8 cellular contexts compared by ENCODE assay signal in the genomic region with DNA sequence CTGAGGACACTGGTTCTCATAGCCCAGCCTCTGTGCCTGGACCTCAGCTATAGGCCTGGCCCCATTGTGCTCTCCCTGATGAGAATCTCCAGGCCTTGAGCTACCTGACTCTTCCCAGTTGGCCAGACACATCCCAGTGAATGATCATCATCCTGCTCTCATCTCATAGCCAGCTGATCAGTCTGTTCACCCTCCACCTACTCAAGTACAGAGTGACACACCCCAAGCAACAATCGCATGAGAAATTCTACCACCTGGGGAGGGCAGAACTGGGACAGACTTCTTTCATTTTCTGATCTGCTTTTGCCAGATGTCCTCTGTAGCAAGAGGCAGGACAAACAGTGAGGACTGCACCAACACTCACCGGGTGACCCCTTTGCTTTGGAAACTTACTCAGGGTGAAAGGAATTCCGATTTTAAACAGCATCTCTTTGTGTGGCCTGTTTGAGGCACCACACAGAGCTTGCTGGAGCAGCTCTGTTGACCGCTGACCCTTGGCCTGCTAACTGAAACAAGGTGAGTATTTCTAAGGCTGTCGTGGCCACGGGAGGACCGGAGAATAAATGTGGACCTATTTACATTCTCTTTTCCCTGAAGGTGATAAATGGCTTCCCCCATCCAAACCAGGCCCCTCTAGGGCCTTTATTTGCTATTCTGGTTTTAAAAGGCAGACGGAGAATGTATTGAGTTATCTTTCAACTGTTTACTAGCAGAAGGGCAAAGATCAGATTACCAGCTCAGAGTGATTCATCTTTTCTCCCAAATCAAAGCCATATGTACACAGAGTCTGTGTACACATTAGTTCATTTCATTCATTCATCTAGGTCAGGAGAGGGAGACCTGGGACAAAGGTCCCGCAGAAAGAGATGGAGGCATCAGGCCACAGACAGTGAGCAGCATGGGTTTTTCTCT.
DNase-seq lines count a peak whose midpoint lies in the region; ATAC-seq, FAIRE-seq and TF ChIP-seq lines count a peak whose summit lies in the region.

No MANE protein-coding gene starts in this region.

- CTCF ChIA-PET in CD8-positive, alpha-beta memory T cell (lab: Charles Lee) = no interaction called here

- in situ Hi-C loops in astrocyte of the spinal cord (cut with HindIII; ENCODE audit: low sequenced_read_pairs) = no loop called here

- H3K4me3 Mint-ChIP-seq in naive B cell = peak overlapping the region in 7 of 8 donors; percentile 12 to 71 (median 54)
- H3K4me3 Mint-ChIP-seq in CD8-positive, alpha-beta memory T cell = no peak overlapping the region

- peaks cover 22 to 35% (median 27%) of the 10 kb centered on the region in 3 donors for H3K4me1 Mint-ChIP-seq in naive B cell
- H3K4me1 Mint-ChIP-seq in CD8-positive, alpha-beta memory T cell = no peaks in the 10 kb centered on the region

- peak overlapping the region; percentile 65 to 95 (median 78) for H3K27ac Mint-ChIP-seq in naive B cell
- H3K27ac Mint-ChIP-seq in CD8-positive, alpha-beta memory T cell = peak overlapping the region in 1 of 8 donors; percentile 15

- H3K27ac ChIP-seq in CD8-positive, alpha-beta memory T cell (ENCODE audit: low read depth, low read length) = no peak overlapping the region

- H3K9me3 Mint-ChIP-seq in naive B cell = peaks cover 0 to 3% (median 0%) of the 10 kb centered on the region in 7 donors
- peaks cover 0 to 9% (median 0%) of the 10 kb centered on the region in 5 donors for H3K9me3 Mint-ChIP-seq in CD8-positive, alpha-beta memory T cell

- no peaks in the 10 kb centered on the region for H3K27me3 Mint-ChIP-seq in naive B cell
- H3K27me3 Mint-ChIP-seq in CD8-positive, alpha-beta memory T cell = peaks cover 0 to 7% of the 10 kb centered on the region in 2 donors

- no peak overlapping the region for H3K4me3 ChIP-seq in astrocyte of the spinal cord (ENCODE audit: low read depth, low read length)
- H3K4me3 ChIP-seq in CD8-positive, alpha-beta memory T cell (ENCODE audit: low read length) = no peak overlapping the region

- no peaks in the 10 kb centered on the region for H3K9me3 ChIP-seq in CD8-positive, alpha-beta memory T cell (ENCODE audit: low read length)

- DNase-seq in DMS 273 treated with DMSO at 0.1 percent for 48 hours (lab: John Stamatoyannopoulos, UW) (peak; percentile 91), NCI-H1092 treated with DMSO at 0.1 percent for 48 hours (lab: John Stamatoyannopoulos, UW) (peak; percentile 97), astrocyte of the spinal cord (ENCODE audit: low read depth, low spot score) (peak; percentile 89), naive B cell (peak; percentile 46), GM19239 (ENCODE audit: insufficient read length, low spot score) (no peak)
- DNase-seq in CD8-positive, alpha-beta memory T cell = no peak

- H3K36me3 ChIP-seq in CD8-positive, alpha-beta memory T cell (ENCODE audit: insufficient read depth, low read length) = no peaks in the 10 kb centered on the region

- no peak for FAIRE-seq in GM19239 (lab: Jason Lieb, UNC)

- H3K4me1 ChIP-seq in CD8-positive, alpha-beta memory T cell (ENCODE audit: insufficient read depth, low read length) = no peaks in the 10 kb centered on the region

- H3K27me3 ChIP-seq in CD8-positive, alpha-beta memory T cell (ENCODE audit: insufficient read depth, low read length, poor library complexity, severe bottlenecking) = no peaks in the 10 kb centered on the region

- POLR2A ChIA-PET in CD8-positive, alpha-beta memory T cell (lab: Charles Lee) = no interaction called here

- TF ChIP-seq CTCF in astrocyte of the spinal cord (IDR thresholded peaks at IDR 0.05; ENCODE audit: low read depth, low read length) = no peak

- H3K36me3 Mint-ChIP-seq in naive B cell = no peaks in the 10 kb centered on the region
- peaks cover 0 to 1% (median 0%) of the 10 kb centered on the region in 3 donors for H3K36me3 Mint-ChIP-seq in CD8-positive, alpha-beta memory T cell

- ATAC-seq in naive B cell (ENCODE audit: low read depth in 2 of 2) (peak; percentile 94 to 98), GM18511 (IDR thresholded peaks at IDR 0.05; ENCODE audit: unreplicated experiment) (no peak), GM19452 (IDR thresholded peaks at IDR 0.05; ENCODE audit: unreplicated experiment) (no peak)

Comparison
In these comparisons a context has a peak if more than half of its experiments do, and no peak if none do; other contexts are left out.
1. DNase-seq: peak in DMS 273 treated with DMSO at 0.1 percent for 48 hours (single experiment), NCI-H1092 treated with DMSO at 0.1 percent for 48 hours (single experiment), astrocyte of the spinal cord (single experiment) and naive B cell (single experiment); none in CD8-positive, alpha-beta memory T cell (0 of 5) and GM19239 (single experiment).
2. ATAC-seq: peak in naive B cell (2 of 2); none in GM18511 (single experiment) and GM19452 (single experiment).
3. H3K4me3 Mint-ChIP-seq: peak in naive B cell (7 of 8); none in CD8-positive, alpha-beta memory T cell (0 of 7).